Comparison of ENCODE assay signal across 23 cellular contexts in the genomic region with DNA sequence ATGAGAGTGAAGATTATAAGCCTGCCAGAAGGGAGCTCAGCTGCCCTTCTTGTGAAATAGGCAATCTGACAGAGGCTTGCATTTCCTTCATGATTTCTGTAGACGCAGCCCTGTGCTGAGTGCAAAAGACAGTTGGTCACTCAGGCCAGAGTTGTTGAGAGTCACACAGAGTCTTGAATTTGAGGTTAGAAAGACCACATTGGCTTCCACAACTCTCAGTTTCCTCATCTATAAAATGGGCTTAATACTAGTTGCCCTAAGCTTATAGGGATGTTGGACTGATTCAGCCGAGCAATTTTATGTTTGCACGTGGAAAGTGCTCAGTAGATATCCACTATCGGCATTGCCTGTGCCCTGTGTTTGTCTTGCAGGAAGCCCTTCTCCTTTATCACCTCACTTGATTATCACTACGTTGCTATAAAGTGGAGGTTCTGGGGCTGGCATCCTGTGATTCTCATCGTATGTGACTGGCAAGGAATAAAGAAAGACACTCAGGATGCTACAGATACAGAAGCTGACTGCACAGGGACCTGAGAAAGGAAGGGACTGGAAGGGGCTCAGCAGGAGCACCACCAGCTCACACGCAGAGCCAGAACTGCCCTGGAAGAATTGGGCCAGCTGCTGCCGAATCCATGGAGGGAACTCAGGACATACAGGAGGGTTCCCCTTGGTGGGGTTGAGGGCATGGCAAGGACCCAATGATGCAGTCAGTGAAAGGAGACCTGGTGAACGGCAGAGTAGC. TPM values are rescaled to one million over a fixed set of nuclear protein-coding genes. Genes with fewer than 3 reads are reported as not detected.
"Had no signal": no experiment of that assay in that cellular context is flagged by ENCODE, and none has a peak within 500 bp of the region (broad histone marks: within the 10 kb centered on the region; RNA-seq: fewer than 3 reads in every experiment).

No MANE protein-coding gene starts in this region.

- H3K4me1 Mint-ChIP-seq: central memory CD8-positive, alpha-beta T cell; naive B cell had no signal

- H3K27ac Mint-ChIP-seq: naive B cell, nephron had no signal

- H3K4me1 ChIP-seq: sigmoid colon had no signal

- H3K36me3 ChIP-seq: esophagus squamous epithelium, left ventricle myocardium inferior, neutrophil, ovary, sigmoid colon, stomach had no signal

- H3K9me3 Mint-ChIP-seq: nephron had no signal

- H3K4me3 ChIP-seq: esophagus squamous epithelium, left ventricle myocardium inferior, lung, ovary, sigmoid colon, stomach had no signal

- H3K27me3 ChIP-seq: foreskin keratinocyte, ovary had no signal

- H3K27ac ChIP-seq: foreskin keratinocyte, left ventricle myocardium inferior, neutrophil, ovary, sigmoid colon, stomach had no signal

- DNase-seq: esophagus squamous epithelium; kidney; left cardiac atrium; left ventricle myocardium inferior; mesendoderm; naive B cell; ovary; sigmoid colon; stimulated activated CD4-positive, alpha-beta T cell treated with anti-CD3 and anti-CD28 coated beads, Interleukin-12 subunit alpha, Interleukin-12 subunit beta, amount 100 ng/mL, for 4 hours; stimulated activated naive CD4-positive, alpha-beta T cell; stomach; substantia nigra had no signal

- H3K9me3 ChIP-seq: neutrophil, ovary, sigmoid colon had no signal

- FAIRE-seq: colon, kidney, small intestine had no signal

- H3K4me3 Mint-ChIP-seq: central memory CD8-positive, alpha-beta T cell; naive B cell; nephron had no signal

RNA-seq across cellular contexts. Expression of a gene that starts 19.8 kb away (rescaled TPM):
- total RNA-seq: dermis blood vessel endothelial cell, epithelial cell of proximal tubule, esophagus squamous epithelium, foreskin keratinocyte, left cardiac atrium, left ventricle myocardium inferior, posterior vena cava, sigmoid colon, urinary bladder had no signal
- polyA plus RNA-seq: foreskin keratinocyte, lung, ovary, sigmoid colon, urinary bladder had no signal

RNA-seq across cellular contexts. Expression of a gene that starts 32.1 kb away (rescaled TPM):
- total RNA-seq: dermis blood vessel endothelial cell, epithelial cell of proximal tubule, esophagus squamous epithelium, foreskin keratinocyte, kidney, left cardiac atrium, left ventricle myocardium inferior, lung, ovary, posterior vena cava, sigmoid colon, stomach, urinary bladder had no signal
- polyA plus RNA-seq: foreskin keratinocyte, lung, ovary, sigmoid colon, urinary bladder had no signal

RNA-seq across cellular contexts. Expression of a gene that starts 39.8 kb away (rescaled TPM):
- total RNA-seq: foreskin keratinocyte had no signal
- polyA plus RNA-seq: foreskin keratinocyte had no signal
